Comparison of ENCODE assay signal across 8 cellular contexts in genomic region chr17:75904749-75905521, GRCh38. TPM values are rescaled to one million over a fixed set of nuclear protein-coding genes. Genes with fewer than 3 reads are reported as not detected.
A peak's percentile ranks its signal among the peaks of the same experiment; 100 is the strongest.
DNase-seq lines count a peak whose midpoint lies in the region; ATAC-seq and TF ChIP-seq lines count a peak whose summit lies in the region.

MRPL38 (minus strand) TSS chr17:75904884; CDS start chr17:75904875, 9 bp downstream.

- peak within 1 kb of the TSS; percentile 97 for H3K4me3 Mint-ChIP-seq in nephron progenitor cell
- peak within 1 kb of the TSS; percentile 95 to 96 for H3K4me3 Mint-ChIP-seq in stimulated activated naive CD8-positive, alpha-beta T cell treated with anti-CD3 and anti-CD28 coated beads, Interleukin-15, amount 100 ng/mL, for 72 hours

- TF ChIP-seq CTCF in RWPE2 (IDR thresholded peaks at IDR 0.05; ENCODE audit: poor library complexity, severe bottlenecking) (peak; percentile 98), fibroblast of pulmonary artery (IDR thresholded peaks at IDR 0.05; ENCODE audit: low read length, missing control alignments) (peak; percentile 70), nephron progenitor cell (IDR thresholded peaks at IDR 0.05) (peak; percentile 96)

- H3K27me3 ChIP-seq in RWPE2 (ENCODE audit: insufficient read depth, poor library complexity, severe bottlenecking): no peaks in the 10 kb centered on the region

- DNase-seq in ELR (ENCODE audit: low read depth) (peak; percentile 97), H4 (ENCODE audit: low spot score) (peak; percentile 96), LoVo (ENCODE audit: low spot score) (peak; percentile 97), RWPE2 (ENCODE audit: low spot score) (peak; percentile 97), fibroblast of pulmonary artery (ENCODE audit: low read depth) (peak; percentile 96), nephron progenitor cell (peak; percentile 94)
- peak; percentile 93 for DNase-seq in activated T-helper 9 cell treated with anti-CD3 and anti-CD28 coated beads, Interleukin-2, amount 50 U/mL, for 16 hours (ENCODE audit: low read depth)
- peak; percentile 99 for DNase-seq in stimulated activated naive CD8-positive, alpha-beta T cell treated with anti-CD3 and anti-CD28 coated beads, Interleukin-15, amount 100 ng/mL, for 72 hours

- H3K4me1 ChIP-seq in RWPE2 (ENCODE audit: insufficient read depth, poor library complexity, severe bottlenecking): peaks cover 13% of the 10 kb centered on the region

- H3K4me3 ChIP-seq in RWPE2 (ENCODE audit: severe bottlenecking) (peak within 1 kb of the TSS; percentile 78), fibroblast of pulmonary artery (replicated peaks; ENCODE audit: low read depth, low read length) (peak within 1 kb of the TSS; percentile 82)

- peak within 1 kb of the TSS; percentile 96 for H3K27ac Mint-ChIP-seq in nephron progenitor cell
- peak within 1 kb of the TSS; percentile 96 to 97 for H3K27ac Mint-ChIP-seq in stimulated activated naive CD8-positive, alpha-beta T cell treated with anti-CD3 and anti-CD28 coated beads, Interleukin-15, amount 100 ng/mL, for 72 hours

- no peaks in the 10 kb centered on the region for H3K9me3 Mint-ChIP-seq in nephron progenitor cell
- no peaks in the 10 kb centered on the region for H3K9me3 Mint-ChIP-seq in stimulated activated naive CD8-positive, alpha-beta T cell treated with anti-CD3 and anti-CD28 coated beads, Interleukin-15, amount 100 ng/mL, for 72 hours

- peaks cover 34% of the 10 kb centered on the region for H3K36me3 ChIP-seq in RWPE2 (ENCODE audit: low read depth)

- H3K27me3 Mint-ChIP-seq in nephron progenitor cell (ENCODE audit: low read depth, poor library complexity): no peaks in the 10 kb centered on the region
- H3K27me3 Mint-ChIP-seq in stimulated activated naive CD8-positive, alpha-beta T cell treated with anti-CD3 and anti-CD28 coated beads, Interleukin-15, amount 100 ng/mL, for 72 hours: no peaks in the 10 kb centered on the region

- peak; percentile 96 for ATAC-seq in RWPE2 (ENCODE audit: low read depth)
- ATAC-seq in stimulated activated naive CD8-positive, alpha-beta T cell treated with anti-CD3 and anti-CD28 coated beads, Interleukin-15, amount 100 ng/mL, for 72 hours: peak; percentile 99

- H3K27ac ChIP-seq in RWPE2 (ENCODE audit: poor library complexity, severe bottlenecking): peak within 1 kb of the TSS; percentile 69

- peaks cover 6% of the 10 kb centered on the region for H3K36me3 Mint-ChIP-seq in nephron progenitor cell (ENCODE audit: low read depth)

- peaks cover 5% of the 10 kb centered on the region for H3K4me1 Mint-ChIP-seq in nephron progenitor cell
- H3K4me1 Mint-ChIP-seq in stimulated activated naive CD8-positive, alpha-beta T cell treated with anti-CD3 and anti-CD28 coated beads, Interleukin-15, amount 100 ng/mL, for 72 hours: peaks cover 40% of the 10 kb centered on the region

- no peaks in the 10 kb centered on the region for H3K9me3 ChIP-seq in RWPE2 (ENCODE audit: severe bottlenecking)

RNA-seq across cellular contexts. Expression of gene MRPL38, which starts in this region (rescaled TPM):
- total RNA-seq in H4 (2014; rRNA removed; shearing (Covaris generic)): 39.1 and 54.0 TPM in 2 replicates

Comparison
In these comparisons a context has a peak if more than half of its experiments do, and no peak if none do; other contexts are left out.
1. Peak in every context shown above with its lines: DNase-seq, ATAC-seq, H3K4me3 ChIP-seq and H3K27ac ChIP-seq.